Comparison of ENCODE assay signal across 13 cellular contexts in the genomic region with DNA sequence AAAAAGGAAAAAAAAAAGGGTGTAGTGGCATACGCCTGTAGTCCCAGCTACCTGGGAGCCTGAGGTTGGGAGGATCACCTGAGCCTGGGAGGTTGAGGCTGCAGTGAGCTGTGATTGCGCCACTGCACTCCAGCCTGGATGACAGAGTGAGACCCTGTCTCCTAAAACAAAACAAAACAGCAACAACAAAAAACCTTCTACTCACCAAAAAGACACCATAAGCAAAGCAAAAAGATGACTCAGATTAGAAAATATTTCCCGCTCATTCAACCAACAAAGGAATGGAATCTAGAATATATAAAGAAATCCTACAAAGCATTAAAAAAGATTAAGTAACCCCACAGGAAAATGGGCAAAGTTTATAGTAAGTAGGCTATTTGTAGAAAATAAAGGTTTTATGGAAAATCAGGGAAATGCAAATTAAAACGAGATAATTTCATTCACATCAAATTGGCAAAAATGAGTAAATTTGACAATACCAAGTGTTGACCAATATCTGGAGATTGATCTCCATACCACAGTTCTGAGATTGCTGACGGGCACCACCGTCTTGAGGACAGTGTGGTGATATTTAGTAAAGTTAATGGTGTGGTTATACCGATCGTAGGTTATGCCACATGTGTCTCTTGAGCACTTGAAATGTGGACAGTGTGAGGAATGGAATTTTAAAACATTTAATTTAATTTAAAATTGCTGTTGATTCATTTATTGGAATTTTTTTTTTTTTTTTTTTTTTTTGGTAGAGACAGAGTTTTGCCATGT. TPM values are rescaled to one million over a fixed set of nuclear protein-coding genes. Genes with fewer than 3 reads are reported as not detected.
DNase-seq lines count a peak whose midpoint lies in the region; ATAC-seq, FAIRE-seq and TF ChIP-seq lines count a peak whose summit lies in the region.
"Had no signal": no experiment of that assay in that cellular context is flagged by ENCODE, and none has a peak within 500 bp of the region (broad histone marks: within the 10 kb centered on the region; RNA-seq: fewer than 3 reads in every experiment).

No MANE protein-coding gene starts in this region.

- ATAC-seq in DND-41 (ENCODE audit: insufficient read depth, low read depth) (no peak), mucosa of descending colon (no peak)

- H3K4me1 ChIP-seq in DND-41 (ENCODE audit: insufficient read depth, low read length) (peaks cover 29% of the 10 kb centered on the region), neutrophil (ENCODE audit: control insufficient read depth in 1 of 2, insufficient read depth in 1 of 2, low read depth in 1 of 2, low read length in 1 of 2) (peaks cover 60 to 66% of the 10 kb centered on the region in 2 experiments), mucosa of descending colon (ENCODE audit: low read depth) (peaks cover 5% of the 10 kb centered on the region)

- peaks cover 50% of the 10 kb centered on the region for H3K36me3 ChIP-seq in DND-41 (ENCODE audit: insufficient read depth, low read length)
- H3K36me3 ChIP-seq in neutrophil, result peaks cover 39% of the 10 kb centered on the region
- no peaks in the 10 kb centered on the region for H3K36me3 ChIP-seq in mucosa of descending colon (ENCODE audit: low read depth)

- H2AFZ ChIP-seq in DND-41 (ENCODE audit: low read depth, low read length), result no peak overlapping the region

- DNase-seq in DND-41 (no peak), M059J (ENCODE audit: low read depth) (peak; percentile 76), astrocyte of the hippocampus (ENCODE audit: low read depth, low spot score) (peak; percentile 74), GM12891 (ENCODE audit: insufficient read length, low spot score) (no peak), mucosa of descending colon (no peak), GOT3 (lab: John Stamatoyannopoulos, UW) (no peak)
- DNase-seq: amniotic stem cell; DMS53; NCI-H524; posterior cingulate gyrus; SHP77 treated with DMSO at 0.1 percent for 48 hours; stimulated activated CD4-positive, alpha-beta T cell treated with anti-CD3 and anti-CD28 coated beads, Interleukin-4, amount 100 ng/mL, for 4 hours had no signal

- peaks cover 90% of the 10 kb centered on the region for H3K79me2 ChIP-seq in DND-41 (ENCODE audit: insufficient read depth, low read length)

- no peak overlapping the region for H3K4me2 ChIP-seq in DND-41 (ENCODE audit: insufficient read depth, low read length)

- H3K27me3 ChIP-seq in DND-41 (ENCODE audit: insufficient read depth, low read length, poor library complexity) (no peaks in the 10 kb centered on the region), neutrophil (no peaks in the 10 kb centered on the region)

- TF ChIP-seq POLR2A in GM12891 (IDR thresholded peaks at IDR 0.05; ENCODE audit: low read depth, low read length), result no peak

- peak overlapping the region; percentile 45; the same call in 1 of the 2 replicates for H3K27ac ChIP-seq in DND-41 (ENCODE audit: low read length)
- peak overlapping the region; percentile 78 for H3K27ac ChIP-seq in neutrophil

- intact Hi-C loops in mucosa of descending colon (cut with DNase I, micrococcal nuclease), result no loop called here

- TF ChIP-seq CTCF in DND-41 (IDR thresholded peaks at IDR 0.05; ENCODE audit: borderline replicate concordance, extremely low read depth, low read length, poor library complexity, severe bottlenecking) (no peak), neutrophil (IDR thresholded peaks at IDR 0.05) (no peak), mucosa of descending colon (IDR thresholded peaks at IDR 0.05) (no peak)

- H3K4me3 ChIP-seq in DND-41 (ENCODE audit: low read depth in 1 of 2, low read length in 2 of 2) (no peak overlapping the region), neutrophil (ENCODE audit: low read depth in 1 of 2, low read length in 1 of 2) (peak overlapping the region in 1 of 2 experiments; percentile 51), mucosa of descending colon (no peak overlapping the region)

- no peaks in the 10 kb centered on the region for H3K9me3 ChIP-seq in DND-41 (ENCODE audit: insufficient read depth, low read length, severe bottlenecking)
- no peaks in the 10 kb centered on the region for H3K9me3 ChIP-seq in neutrophil
- H3K9me3 ChIP-seq in mucosa of descending colon, result no peaks in the 10 kb centered on the region

- H4K20me1 ChIP-seq in DND-41 (ENCODE audit: insufficient read depth, low read length), result peaks cover 4% of the 10 kb centered on the region; the same call in 1 of the 2 replicates

- H3K9ac ChIP-seq in DND-41 (ENCODE audit: low read depth, low read length), result no peak overlapping the region

- FAIRE-seq in GM12891 (lab: Jason Lieb, UNC), result no peak

TF ChIP-seq in GM12891, 5 proteins besides CTCF, POLR2A, EP300 and RAD21:
- TF ChIP-seq TAF1 (IDR thresholded peaks at IDR 0.05; ENCODE audit: low read depth, low read length), result no peak
- TF ChIP-seq POU2F2 (IDR thresholded peaks at IDR 0.05; ENCODE audit: low read depth, low read length), result no peak
- no peak for TF ChIP-seq PAX5 (IDR thresholded peaks at IDR 0.05; ENCODE audit: insufficient read depth, low read length, severe bottlenecking)
- no peak for TF ChIP-seq SPI1 (IDR thresholded peaks at IDR 0.05; ENCODE audit: low read depth, low read length)
- no peak for TF ChIP-seq POLR2AphosphoS5 (IDR thresholded peaks at IDR 0.05; ENCODE audit: low read depth, low read length)

RNA-seq across cellular contexts. Expression of a gene that starts 54.0 kb away (rescaled TPM):
- 5.4 and 8.5 TPM in 2 replicates for total RNA-seq in M059J (2014; rRNA removed; shearing (Covaris generic))
- 55.7 TPM for polyA plus RNA-seq in GM12891 (2012; ENCODE audit: low read depth, missing spikeins)
- 10 to 100 TPM in 1 of 3 donors, 1 to 10 TPM in 2; 4.6 to 11.7 (median 4.8) TPM for total RNA-seq in mucosa of descending colon

Comparison
In these comparisons a context has a peak if more than half of its experiments do, and no peak if none do; other contexts are left out.
1. DNase-seq: peak in M059J (single experiment) and astrocyte of the hippocampus (single experiment); none in DND-41 (single experiment), GM12891 (single experiment), mucosa of descending colon (0 of 3) and GOT3 (single experiment).